Comparison of ENCODE assay signal across 32 cellular contexts in the genomic region with DNA sequence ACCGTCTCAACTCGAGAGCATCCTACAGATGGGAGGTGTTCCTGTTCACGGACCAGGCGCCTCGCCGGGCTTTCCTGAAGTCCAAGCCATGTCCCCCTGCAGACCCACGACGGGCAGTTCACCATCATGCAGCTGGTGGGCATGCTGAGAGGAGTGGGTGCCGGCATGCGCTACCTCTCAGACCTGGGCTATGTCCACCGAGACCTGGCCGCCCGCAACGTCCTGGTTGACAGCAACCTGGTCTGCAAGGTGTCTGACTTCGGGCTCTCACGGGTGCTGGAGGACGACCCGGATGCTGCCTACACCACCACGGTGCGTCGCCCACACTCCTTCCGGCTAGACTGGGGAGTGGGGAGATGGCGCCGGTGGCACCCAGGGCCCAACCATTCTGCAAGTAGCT. TPM values are rescaled to one million over a fixed set of nuclear protein-coding genes. Genes with fewer than 3 reads are reported as not detected.
"Had no signal": no experiment of that assay in that cellular context is flagged by ENCODE, and none has a peak within 500 bp of the region (broad histone marks: within the 10 kb centered on the region; RNA-seq: fewer than 3 reads in every experiment).

No MANE protein-coding gene starts in this region.

- H3K27ac ChIP-seq: neural progenitor cell, neutrophil, ovary, parathyroid adenoma, psoas muscle, skin epidermis, spleen, stomach, testis, tibial artery, transverse colon, upper lobe of right lung, uterus had no signal

- H3K36me3 ChIP-seq: neural progenitor cell, neutrophil, ovary, spleen, stomach, tibial artery, transverse colon, upper lobe of right lung, uterus had no signal

- H2AFZ ChIP-seq: neural progenitor cell, parathyroid adenoma had no signal

- H3K27me3 ChIP-seq: ovary, testis, uterus had no signal

- H3K9me3 Mint-ChIP-seq: naive thymus-derived CD4-positive, alpha-beta T cell; nephron; neural progenitor cell; stimulated activated effector memory CD8-positive, alpha-beta T cell treated with anti-CD3 and anti-CD28 coated beads, Interleukin-12 subunit alpha, Interleukin-12 subunit beta, amount 100 ng/mL, for 72 hours; stimulated activated naive B cell treated with anti-CD40 and anti-IgM and Interleukin-4, amounts not matched to agents 10 μg/mL and 1 μg/mL and 100 μg/mL, for 72 hours; stimulated activated naive CD8-positive, alpha-beta T cell treated with anti-CD3 and anti-CD28 coated beads, Interleukin-15, Interleukin-2, amounts not matched to agents 100 ng/mL and 50 ng/mL, for 24 hours; type B pancreatic cell had no signal

- H3K4me3 Mint-ChIP-seq: naive thymus-derived CD4-positive, alpha-beta T cell; nephron; neural progenitor cell; stimulated activated effector memory CD8-positive, alpha-beta T cell treated with anti-CD3 and anti-CD28 coated beads, Interleukin-12 subunit alpha, Interleukin-12 subunit beta, amount 100 ng/mL, for 72 hours; stimulated activated naive B cell treated with anti-CD40 and anti-IgM and Interleukin-4, amounts not matched to agents 10 μg/mL and 1 μg/mL and 100 μg/mL, for 72 hours; stimulated activated naive CD8-positive, alpha-beta T cell treated with anti-CD3 and anti-CD28 coated beads, Interleukin-15, Interleukin-2, amounts not matched to agents 100 ng/mL and 50 ng/mL, for 24 hours; type B pancreatic cell had no signal

- H3K79me2 ChIP-seq: parathyroid adenoma had no signal

- ATAC-seq: naive thymus-derived CD4-positive, alpha-beta T cell; psoas muscle; right cardiac atrium; sciatic nerve; stimulated activated effector memory CD8-positive, alpha-beta T cell treated with anti-CD3 and anti-CD28 coated beads, Interleukin-12 subunit alpha, Interleukin-12 subunit beta, amount 100 ng/mL, for 72 hours; stimulated activated naive B cell treated with anti-CD40 and anti-IgM and Interleukin-4, amounts not matched to agents 10 μg/mL and 1 μg/mL and 100 μg/mL, for 72 hours; upper lobe of right lung had no signal

- H3K4me1 Mint-ChIP-seq: nephron; neural progenitor cell; stimulated activated effector memory CD8-positive, alpha-beta T cell treated with anti-CD3 and anti-CD28 coated beads, Interleukin-12 subunit alpha, Interleukin-12 subunit beta, amount 100 ng/mL, for 72 hours; stimulated activated naive B cell treated with anti-CD40 and anti-IgM and Interleukin-4, amounts not matched to agents 10 μg/mL and 1 μg/mL and 100 μg/mL, for 72 hours had no signal

- H3K4me2 ChIP-seq: neural progenitor cell, smooth muscle cell had no signal

- H3K4me1 ChIP-seq: neural progenitor cell, parathyroid adenoma, psoas muscle, spleen, stomach, testis, tibial artery, transverse colon, upper lobe of right lung, uterus had no signal

- H3K4me3 ChIP-seq: neural progenitor cell, ovary, psoas muscle, skin epidermis, smooth muscle cell, spleen, stomach, testis, tibial artery, transverse colon, upper lobe of right lung, uterus had no signal

- DNase-seq: naive thymus-derived CD4-positive, alpha-beta T cell; nucleus accumbens; ovary; right cardiac atrium; spleen; stimulated activated CD4-positive, alpha-beta T cell treated with anti-CD3 and anti-CD28 coated beads, Interleukin-12 subunit alpha, Interleukin-12 subunit beta, amount 100 ng/mL, for 4 hours; stimulated activated CD4-positive, alpha-beta T cell treated with anti-CD3 and anti-CD28 coated beads, Interleukin-1b, Interleukin-23, amount 100 ng/mL, for 48 hours; stimulated activated CD4-positive, alpha-beta T cell treated with anti-CD3 and anti-CD28 coated beads, Interleukin-4, amount 100 ng/mL, for 24 hours; stimulated activated naive B cell treated with anti-CD40 and anti-IgM and Interleukin-4, amounts not matched to agents 10 μg/mL and 1 μg/mL and 100 μg/mL, for 72 hours; stimulated activated naive CD4-positive, alpha-beta T cell treated with Interleukin-2 at 50 U/mL for 16 hours; stomach; testis; tibial artery; transverse colon; upper lobe of right lung; uterus had no signal

- H3K27ac Mint-ChIP-seq: naive thymus-derived CD4-positive, alpha-beta T cell; nephron; neural progenitor cell; progenitor cell of endocrine pancreas; stimulated activated effector memory CD8-positive, alpha-beta T cell treated with anti-CD3 and anti-CD28 coated beads, Interleukin-12 subunit alpha, Interleukin-12 subunit beta, amount 100 ng/mL, for 72 hours; stimulated activated naive B cell treated with anti-CD40 and anti-IgM and Interleukin-4, amounts not matched to agents 10 μg/mL and 1 μg/mL and 100 μg/mL, for 72 hours; stimulated activated naive CD8-positive, alpha-beta T cell treated with anti-CD3 and anti-CD28 coated beads, Interleukin-15, Interleukin-2, amounts not matched to agents 100 ng/mL and 50 ng/mL, for 24 hours; type B pancreatic cell had no signal

- H3K36me3 Mint-ChIP-seq: naive thymus-derived CD4-positive, alpha-beta T cell; neural progenitor cell; stimulated activated effector memory CD8-positive, alpha-beta T cell treated with anti-CD3 and anti-CD28 coated beads, Interleukin-12 subunit alpha, Interleukin-12 subunit beta, amount 100 ng/mL, for 72 hours; stimulated activated naive B cell treated with anti-CD40 and anti-IgM and Interleukin-4, amounts not matched to agents 10 μg/mL and 1 μg/mL and 100 μg/mL, for 72 hours; type B pancreatic cell had no signal

- H3K9ac ChIP-seq: neural progenitor cell, parathyroid adenoma had no signal

- H3K9me3 ChIP-seq: neutrophil, ovary, psoas muscle, spleen, stomach, testis, tibial artery, transverse colon, upper lobe of right lung, uterus had no signal

RNA-seq across cellular contexts. Expression of gene EPHA8, which starts 35.4 kb away (rescaled TPM):
- total RNA-seq: naive thymus-derived CD4-positive, alpha-beta T cell; omental fat pad; ovary; psoas muscle; renal cortical epithelial cell; right cardiac atrium; sciatic nerve; smooth muscle cell; stomach; transverse colon; upper lobe of right lung; urinary bladder had no signal
- polyA plus RNA-seq: naive thymus-derived CD4-positive, alpha-beta T cell; right cardiac atrium; smooth muscle cell; stomach; urinary bladder had no signal

RNA-seq across cellular contexts. Expression of gene C1QA, which starts 37.7 kb away (rescaled TPM):
- total RNA-seq: progenitor cell of endocrine pancreas, renal cortical epithelial cell, smooth muscle cell had no signal
- polyA plus RNA-seq: naive thymus-derived CD4-positive, alpha-beta T cell; neural cell; smooth muscle cell had no signal

RNA-seq across cellular contexts. Expression of gene C1QC, which starts 44.7 kb away (rescaled TPM):
- total RNA-seq: progenitor cell of endocrine pancreas, renal cortical epithelial cell, smooth muscle cell had no signal
- polyA plus RNA-seq: naive thymus-derived CD4-positive, alpha-beta T cell; neural cell; smooth muscle cell had no signal

RNA-seq across cellular contexts. Expression of gene C1QB, which starts 54.3 kb away (rescaled TPM):
- total RNA-seq: progenitor cell of endocrine pancreas, renal cortical epithelial cell, smooth muscle cell had no signal
- polyA plus RNA-seq: naive thymus-derived CD4-positive, alpha-beta T cell; neural cell; smooth muscle cell had no signal
